8 cellular contexts compared by ENCODE assay signal in genomic region chr11:44949160-44950035, GRCh38. TPM values are rescaled to one million over a fixed set of nuclear protein-coding genes. Genes with fewer than 3 reads are reported as not detected.
A peak's percentile ranks its signal among the peaks of the same experiment; 100 is the strongest.
DNase-seq lines count a peak whose midpoint lies in the region; ATAC-seq and TF ChIP-seq lines count a peak whose summit lies in the region.

No MANE protein-coding gene starts in this region.

- H3K36me3 Mint-ChIP-seq in activated T-helper 1 cell treated with anti-CD3 and anti-CD28 coated beads, Interleukin-12 subunit alpha, Interleukin-12 subunit beta, Interleukin-2, Interleukin-4 antibody, amounts not matched to agents 30 ng/mL and 10 ng/mL and 1 ng/mL, durations not matched to agents 14 hours and 24 hours and 36 hours (ENCODE audit: low read depth) = no peaks in the 10 kb centered on the region
- H3K36me3 Mint-ChIP-seq in glutamatergic neuron (ENCODE audit: unreplicated experiment) = no peaks in the 10 kb centered on the region
- no peaks in the 10 kb centered on the region for H3K36me3 Mint-ChIP-seq in progenitor cell of endocrine pancreas (ENCODE audit: insufficient read depth)

- intact Hi-C loops in activated T-helper 1 cell treated with anti-CD3 and anti-CD28 coated beads, Interleukin-12 subunit alpha, Interleukin-12 subunit beta, Interleukin-2, Interleukin-4 antibody, amounts not matched to agents 30 ng/mL and 10 ng/mL and 1 ng/mL, durations not matched to agents 14 hours and 24 hours and 36 hours (cut with micrococcal nuclease) = loop anchor here (1.0 to 10.0 kb wide), 3 partner anchors 133 to 855 kb away; partner anchors contain the start of gene EXT2

- peaks cover under 1% of the 10 kb centered on the region for H3K4me1 Mint-ChIP-seq in activated T-helper 1 cell treated with anti-CD3 and anti-CD28 coated beads, Interleukin-12 subunit alpha, Interleukin-12 subunit beta, Interleukin-2, Interleukin-4 antibody, amounts not matched to agents 30 ng/mL and 10 ng/mL and 1 ng/mL, durations not matched to agents 14 hours and 24 hours and 36 hours (ENCODE audit: low read depth)
- peaks cover 54% of the 10 kb centered on the region for H3K4me1 Mint-ChIP-seq in glutamatergic neuron (ENCODE audit: low read depth, unreplicated experiment)
- H3K4me1 Mint-ChIP-seq in progenitor cell of endocrine pancreas (ENCODE audit: low read depth) = no peaks in the 10 kb centered on the region

- no peak overlapping the region for H3K27ac Mint-ChIP-seq in activated T-helper 1 cell treated with anti-CD3 and anti-CD28 coated beads, Interleukin-12 subunit alpha, Interleukin-12 subunit beta, Interleukin-2, Interleukin-4 antibody, amounts not matched to agents 30 ng/mL and 10 ng/mL and 1 ng/mL, durations not matched to agents 14 hours and 24 hours and 36 hours
- peak overlapping the region; percentile 86 for H3K27ac Mint-ChIP-seq in glutamatergic neuron (ENCODE audit: unreplicated experiment)
- peak overlapping the region; percentile 86 for H3K27ac Mint-ChIP-seq in progenitor cell of endocrine pancreas

- H3K27me3 Mint-ChIP-seq in activated T-helper 1 cell treated with anti-CD3 and anti-CD28 coated beads, Interleukin-12 subunit alpha, Interleukin-12 subunit beta, Interleukin-2, Interleukin-4 antibody, amounts not matched to agents 30 ng/mL and 10 ng/mL and 1 ng/mL, durations not matched to agents 14 hours and 24 hours and 36 hours (ENCODE audit: insufficient read depth) = peaks cover 22% of the 10 kb centered on the region
- H3K27me3 Mint-ChIP-seq in glutamatergic neuron (ENCODE audit: unreplicated experiment) = peaks cover 17% of the 10 kb centered on the region
- H3K27me3 Mint-ChIP-seq in progenitor cell of endocrine pancreas = peaks cover 2% of the 10 kb centered on the region

- peak overlapping the region; percentile 51 for H3K4me3 Mint-ChIP-seq in activated T-helper 1 cell treated with anti-CD3 and anti-CD28 coated beads, Interleukin-12 subunit alpha, Interleukin-12 subunit beta, Interleukin-2, Interleukin-4 antibody, amounts not matched to agents 30 ng/mL and 10 ng/mL and 1 ng/mL, durations not matched to agents 14 hours and 24 hours and 36 hours
- H3K4me3 Mint-ChIP-seq in glutamatergic neuron (ENCODE audit: unreplicated experiment) = peak overlapping the region; percentile 91
- H3K4me3 Mint-ChIP-seq in progenitor cell of endocrine pancreas (ENCODE audit: low read depth) = peak overlapping the region; percentile 83

- no peak for ATAC-seq in HG03196 (IDR thresholded peaks at IDR 0.05; ENCODE audit: unreplicated experiment)

- H3K9me3 Mint-ChIP-seq in activated T-helper 1 cell treated with anti-CD3 and anti-CD28 coated beads, Interleukin-12 subunit alpha, Interleukin-12 subunit beta, Interleukin-2, Interleukin-4 antibody, amounts not matched to agents 30 ng/mL and 10 ng/mL and 1 ng/mL, durations not matched to agents 14 hours and 24 hours and 36 hours = no peaks in the 10 kb centered on the region
- H3K9me3 Mint-ChIP-seq in glutamatergic neuron (ENCODE audit: unreplicated experiment) (peaks cover 20% of the 10 kb centered on the region), progenitor cell of endocrine pancreas (ENCODE audit: low read depth) (no peaks in the 10 kb centered on the region)

- TF ChIP-seq CTCF in glutamatergic neuron (IDR thresholded peaks at IDR 0.05; ENCODE audit: partially characterized antibody, unreplicated experiment) (peak; percentile 77), progenitor cell of endocrine pancreas (IDR thresholded peaks at IDR 0.05; ENCODE audit: unreplicated experiment) (peak; percentile 77), GM20000 (IDR thresholded peaks at IDR 0.05; ENCODE audit: extremely low read depth, missing control alignments) (no peak)

- DNase-seq in DMS114 treated with DMSO at 0.1 percent for 48 hours (lab: John Stamatoyannopoulos, UW; ENCODE audit: unreplicated experiment) = peak; percentile 27
- DNase-seq in NCI-H146 (lab: John Stamatoyannopoulos, UW) = peak; percentile 67
- no peak for DNase-seq in activated T-helper 1 cell treated with anti-CD3 and anti-CD28 coated beads, Interleukin-12 subunit alpha, Interleukin-12 subunit beta, Interleukin-2, Interleukin-4 antibody, amounts not matched to agents 30 ng/mL and 10 ng/mL and 1 ng/mL, durations not matched to agents 14 hours and 24 hours and 36 hours (ENCODE audit: low spot score)
- peak; percentile 80 for DNase-seq in glutamatergic neuron
- DNase-seq in progenitor cell of endocrine pancreas (ENCODE audit: low spot score, unreplicated experiment) = peak; percentile 34
- DNase-seq in activated CD4-positive, CD25-positive, alpha-beta regulatory T cell (lab: John Stamatoyannopoulos, UW) = no peak
- no peak for DNase-seq in GM20000 (ENCODE audit: low spot score)

RNA-seq across cellular contexts. Expression of gene TP53I11, which starts 1.3 kb away (rescaled TPM):
- 5.7 TPM in 2 replicates for total RNA-seq in activated T-helper 1 cell treated with anti-CD3 and anti-CD28 coated beads, Interleukin-12 subunit alpha, Interleukin-12 subunit beta, Interleukin-2, Interleukin-4 antibody, amounts not matched to agents 30 ng/mL and 10 ng/mL and 1 ng/mL, durations not matched to agents 14 hours and 24 hours and 36 hours
- 420 TPM for total RNA-seq in glutamatergic neuron (ENCODE audit: unreplicated experiment)
- total RNA-seq in progenitor cell of endocrine pancreas = 71.8 and 82.8 TPM in 2 replicates

Comparison
In these comparisons a context has a peak if more than half of its experiments do, and no peak if none do; other contexts are left out.
1. DNase-seq: peak in DMS114 treated with DMSO at 0.1 percent for 48 hours (single experiment), NCI-H146 (single experiment), glutamatergic neuron (single experiment) and progenitor cell of endocrine pancreas (single experiment); none in activated T-helper 1 cell treated with anti-CD3 and anti-CD28 coated beads, Interleukin-12 subunit alpha, Interleukin-12 subunit beta, Interleukin-2, Interleukin-4 antibody, amounts not matched to agents 30 ng/mL and 10 ng/mL and 1 ng/mL, durations not matched to agents 14 hours and 24 hours and 36 hours (single experiment), activated CD4-positive, CD25-positive, alpha-beta regulatory T cell (0 of 4) and GM20000 (single experiment).
2. RNA of gene TP53I11, which starts 1.3 kb away (total RNA-seq): 420 TPM in glutamatergic neuron (single experiment) and 71.8 to 82.8 TPM in progenitor cell of endocrine pancreas; 5.7 TPM in activated T-helper 1 cell treated with anti-CD3 and anti-CD28 coated beads, Interleukin-12 subunit alpha, Interleukin-12 subunit beta, Interleukin-2, Interleukin-4 antibody, amounts not matched to agents 30 ng/mL and 10 ng/mL and 1 ng/mL, durations not matched to agents 14 hours and 24 hours and 36 hours; every median in the first group is over 10 times any median in the second.
3. Peak in every context shown above with its lines, with median percentiles within 50 percentile points of each other: H3K4me3 Mint-ChIP-seq.